29 cellular contexts compared by ENCODE assay signal in genomic region chr4:82814034-82814433, GRCh38.
"Had no signal": no experiment of that assay in that cellular context is flagged by ENCODE, and none has a peak within 500 bp of the region (broad histone marks: within the 10 kb centered on the region; RNA-seq: fewer than 3 reads in every experiment).

No MANE protein-coding gene starts in this region.

- H3K9me3 ChIP-seq: ascending aorta, breast epithelium, colonic mucosa, esophagus squamous epithelium, gastroesophageal sphincter had no signal

- H3K27me3 ChIP-seq: ascending aorta, breast epithelium, cardiac muscle cell, colonic mucosa, esophagus squamous epithelium, gastroesophageal sphincter had no signal

- H3K27ac ChIP-seq: ascending aorta, breast epithelium, cardiac muscle cell, colonic mucosa, epithelial cell of prostate, esophagus squamous epithelium, gastroesophageal sphincter had no signal

- DNase-seq: activated CD4-positive, alpha-beta memory T cell treated with anti-CD3 and anti-CD28 coated beads for 36 hours; activated CD4-positive, alpha-beta T cell treated with anti-CD3 and anti-CD28 coated beads for 36 hours; activated CD4-positive, alpha-beta T cell treated with anti-CD3 and anti-CD28 coated beads, Interleukin-2, amount 10 ng/mL, durations not matched to agents 24 days and 14 days; activated CD4-positive, CD25-positive, alpha-beta regulatory T cell; activated CD4-positive, CD25-positive, alpha-beta regulatory T cell treated with anti-CD3 and anti-CD28 coated beads, Interleukin-2, amount 50 U/mL, for 72 hours; activated CD8-positive, alpha-beta memory T cell treated with anti-CD3 and anti-CD28 coated beads, Interleukin-2, amount 10 ng/mL, durations not matched to agents 7 days and 5 days; activated CD8-positive, alpha-beta memory T cell treated with anti-CD3 and anti-CD28 coated beads, Interleukin-2, amount 50 U/mL, for 4 hours; activated CD8-positive, alpha-beta T cell treated with anti-CD3 and anti-CD28 coated beads, Interleukin-2, amount 10 ng/mL, durations not matched to agents 7 days and 5 days; activated effector memory CD4-positive, alpha-beta T cell treated with anti-CD3 and anti-CD28 coated beads, Interleukin-2, amount 50 U/mL, for 16 hours; activated naive CD4-positive, alpha-beta T cell; activated naive CD4-positive, alpha-beta T cell treated with anti-CD3 and anti-CD28 coated beads, Interleukin-2, amount 10 ng/mL, durations not matched to agents 7 days and 5 days; activated naive CD8-positive, alpha-beta T cell treated with anti-CD3 and anti-CD28 coated beads, Interleukin-2, amount 10 ng/mL, durations not matched to agents 7 days and 5 days; activated T-cell treated with anti-CD3 and anti-CD28 coated beads, Interleukin-2, amount 50 U/mL, for 1 hour; activated T-cell treated with anti-CD3 and anti-CD28 coated beads, Interleukin-2, amount 50 U/mL, for 48 hours; central memory CD4-positive, alpha-beta T cell; cerebellar nuclear complex; colonic mucosa; effector CD8-positive, alpha-beta T cell; esophagus squamous epithelium; foreskin melanocyte; T-helper 2 cell had no signal

- H3K4me1 ChIP-seq: breast epithelium, colonic mucosa, esophagus squamous epithelium had no signal

- ATAC-seq: activated CD8-positive, alpha-beta memory T cell treated with anti-CD3 and anti-CD28 coated beads, Interleukin-2, amount 10 ng/mL, durations not matched to agents 7 days and 5 days; activated CD8-positive, alpha-beta T cell treated with anti-CD3 and anti-CD28 coated beads, Interleukin-2, amount 10 ng/mL, durations not matched to agents 7 days and 5 days; activated naive CD4-positive, alpha-beta T cell treated with anti-CD3 and anti-CD28 coated beads, Interleukin-2, amount 50 U/mL, for 72 hours; gastroesophageal sphincter had no signal

- FAIRE-seq: endometrium, endothelial cell of umbilical vein had no signal

- H3K4me3 ChIP-seq: ascending aorta, breast epithelium, cardiac muscle cell, colonic mucosa, esophagus squamous epithelium, gastroesophageal sphincter had no signal
